Comparison of ENCODE assay signal across 8 cellular contexts in the genomic region with DNA sequence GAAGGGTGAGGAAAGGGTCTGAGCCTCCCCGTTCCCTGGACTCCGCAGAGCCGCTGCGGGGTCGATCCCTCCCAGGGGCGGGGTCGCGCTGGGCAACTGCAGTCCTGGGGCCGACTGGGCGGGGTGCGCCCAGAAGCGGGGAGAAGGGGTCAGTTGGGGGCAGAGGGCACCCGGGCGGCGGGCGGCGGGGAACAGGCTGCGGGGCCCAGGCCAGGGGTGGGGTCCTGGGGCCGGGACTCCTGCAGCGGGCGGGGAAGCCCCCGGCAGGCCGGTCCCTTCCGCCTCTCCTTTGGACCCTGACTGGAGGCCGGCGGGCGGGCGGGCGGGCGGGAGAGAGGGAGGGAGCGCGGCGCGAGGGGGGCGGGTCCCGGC. TPM values are rescaled to one million over a fixed set of nuclear protein-coding genes. Genes with fewer than 3 reads are reported as not detected.
A peak's percentile ranks its signal among the peaks of the same experiment; 100 is the strongest.
DNase-seq lines count a peak whose midpoint lies in the region; ATAC-seq and TF ChIP-seq lines count a peak whose summit lies in the region.

No MANE protein-coding gene starts in this region.

- DNase-seq in GM12865 (ENCODE audit: low read depth): no peak
- no peak for DNase-seq in SK-N-SH
- no peak for DNase-seq in fibroblast of pulmonary artery (ENCODE audit: low read depth)
- DNase-seq in glomerular visceral epithelial cell (ENCODE audit: extremely low spot score): no peak
- DNase-seq in stimulated activated CD4-positive, alpha-beta T cell treated with anti-CD3 and anti-CD28 coated beads, Interleukin-15, amount 100 ng/mL, for 24 hours: no peak
- DNase-seq in NK-92 (lab: John Stamatoyannopoulos, UW; ENCODE audit: unreplicated experiment): no peak

- POLR2A ChIA-PET in SK-N-SH (lab: Yijun Ruan, JAX): interaction anchor here (1.0 to 4.8 kb wide), 4 partner anchors 10 to 56 kb away, joined by 3 to 37 read pairs (median 4); a partner anchor contains a TSS

- TF ChIP-seq RAD21 in SK-N-SH (IDR thresholded peaks at IDR 0.05; ENCODE audit: low read length): no peak

- H3K4me3 ChIP-seq in GM12865 (ENCODE audit: low read depth, low read length): peak overlapping the region; percentile 91
- peak overlapping the region; percentile 81 to 98 for H3K4me3 ChIP-seq in SK-N-SH (ENCODE audit: low read depth in 2 of 2, low read length in 1 of 2)
- peak overlapping the region; percentile 73 for H3K4me3 ChIP-seq in fibroblast of pulmonary artery (replicated peaks; ENCODE audit: low read depth, low read length)
- H3K4me3 ChIP-seq in rectal smooth muscle tissue (ENCODE audit: low read length): peak overlapping the region; percentile 88

- H4K20me1 ChIP-seq in SK-N-SH (ENCODE audit: insufficient read depth): peaks cover 42% of the 10 kb centered on the region

- TF ChIP-seq CTCF in GM12865 (IDR thresholded peaks at IDR 0.05; ENCODE audit: insufficient read depth, low read depth, low read length, missing control alignments) (no peak), SK-N-SH (IDR thresholded peaks at IDR 0.05) (no peak), fibroblast of pulmonary artery (IDR thresholded peaks at IDR 0.05; ENCODE audit: low read length, missing control alignments) (no peak)

- no peak for TF ChIP-seq EP300 in SK-N-SH (IDR thresholded peaks at IDR 0.05; ENCODE audit: borderline replicate concordance in 1 of 2, low read depth in 1 of 2, low read length in 1 of 2)

- peak overlapping the region; percentile 100 for H3K9ac ChIP-seq in SK-N-SH
- H3K9ac ChIP-seq in rectal smooth muscle tissue (ENCODE audit: low read length): peak overlapping the region; percentile 94

- peaks cover 25% of the 10 kb centered on the region for H3F3A ChIP-seq in SK-N-SH (replicated peaks; ENCODE audit: insufficient read depth)

- 2% methylated on average over 11 of the region's 36 CpGs for WGBS in SK-N-SH (ENCODE audit: low lambda C conversion rate)

- H3K9me3 ChIP-seq in SK-N-SH: no peaks in the 10 kb centered on the region

- CTCF ChIA-PET in SK-N-SH (lab: Yijun Ruan, JAX): interaction anchor here (0.8 to 3.0 kb wide), 4 partner anchors 10 to 81 kb away, joined by 3 to 16 read pairs (median 3); a partner anchor contains a TSS

- H3K27me3 ChIP-seq in SK-N-SH (ENCODE audit: insufficient read depth): no peaks in the 10 kb centered on the region
- H3K27me3 ChIP-seq in rectal smooth muscle tissue (ENCODE audit: control insufficient read depth, insufficient read depth, low read length): no peaks in the 10 kb centered on the region

- H3K4me2 ChIP-seq in SK-N-SH: peak overlapping the region; percentile 96; the same call in 1 of the 2 replicates

- H3K36me3 ChIP-seq in SK-N-SH (replicated peaks in 1 of 2; ENCODE audit: control insufficient read depth in 1 of 2, insufficient read depth in 2 of 2, low read length in 1 of 2) (peaks cover 11 to 18% of the 10 kb centered on the region in 2 experiments), rectal smooth muscle tissue (ENCODE audit: control insufficient read depth, insufficient read depth, low read length) (no peaks in the 10 kb centered on the region)

- H3K4me1 ChIP-seq in SK-N-SH (ENCODE audit: control insufficient read depth in 1 of 2, insufficient read depth in 2 of 2, low read depth in 1 of 2, low read length in 1 of 2) (peaks cover 4 to 9% of the 10 kb centered on the region in 2 experiments; a peak in 2 of 4 replicates), rectal smooth muscle tissue (ENCODE audit: control insufficient read depth, insufficient read depth, low read length) (peaks cover 19% of the 10 kb centered on the region)

- H3K79me2 ChIP-seq in SK-N-SH (ENCODE audit: insufficient read depth): peaks cover 83% of the 10 kb centered on the region

- H3K27ac ChIP-seq in SK-N-SH (ENCODE audit: low read depth in 2 of 2, low read length in 1 of 2) (peak overlapping the region; percentile 94 to 97), rectal smooth muscle tissue (ENCODE audit: low read depth, low read length) (peak overlapping the region; percentile 88)

- H2AFZ ChIP-seq in SK-N-SH (ENCODE audit: low read depth): 0 out of 2 replicates have a peak overlapping the region, but pooled peaks have one; percentile 73

- H3K9me2 ChIP-seq in SK-N-SH: no peaks in the 10 kb centered on the region

- peak; percentile 41 for ATAC-seq in HG02642 (IDR thresholded peaks at IDR 0.05; ENCODE audit: poor library complexity, unreplicated experiment)

TF ChIP-seq in SK-N-SH, 30 proteins besides CTCF, POLR2A, EP300 and RAD21:
- TF ChIP-seq, protein P1, sequence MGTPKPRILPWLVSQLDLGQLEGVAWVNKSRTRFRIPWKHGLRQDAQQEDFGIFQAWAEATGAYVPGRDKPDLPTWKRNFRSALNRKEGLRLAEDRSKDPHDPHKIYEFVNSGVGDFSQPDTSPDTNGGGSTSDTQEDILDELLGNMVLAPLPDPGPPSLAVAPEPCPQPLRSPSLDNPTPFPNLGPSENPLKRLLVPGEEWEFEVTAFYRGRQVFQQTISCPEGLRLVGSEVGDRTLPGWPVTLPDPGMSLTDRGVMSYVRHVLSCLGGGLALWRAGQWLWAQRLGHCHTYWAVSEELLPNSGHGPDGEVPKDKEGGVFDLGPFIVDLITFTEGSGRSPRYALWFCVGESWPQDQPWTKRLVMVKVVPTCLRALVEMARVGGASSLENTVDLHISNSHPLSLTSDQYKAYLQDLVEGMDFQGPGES (IDR thresholded peaks at IDR 0.05; ENCODE audit: low read depth, low read length): no peak
- no peak for TF ChIP-seq RXRA (IDR thresholded peaks at IDR 0.05; ENCODE audit: borderline replicate concordance, low read depth)

RNA-seq across cellular contexts. Expression of a gene that starts 0.4 kb away (rescaled TPM):
- polyA plus RNA-seq in SK-N-SH (2012; rRNA removed): 74.5 and 79.3 TPM in 2 replicates
- polyA plus RNA-seq in SK-N-SH (2012; cell fraction: cytosol; rRNA removed): 60.0 and 61.0 TPM in 2 replicates
- polyA plus RNA-seq in SK-N-SH (2012; cell fraction: nucleus; rRNA removed): 92.6 and 156 TPM in 2 replicates

RNA-seq across cellular contexts. Expression of a gene that starts 10.3 kb away (rescaled TPM):
- polyA plus RNA-seq in SK-N-SH (2012; rRNA removed): 10.1 and 11.2 TPM in 2 replicates
- polyA plus RNA-seq in SK-N-SH (2012; cell fraction: cytosol; rRNA removed): 12.4 and 14.1 TPM in 2 replicates
- 4.4 and 6.9 TPM in 2 replicates for polyA plus RNA-seq in SK-N-SH (2012; cell fraction: nucleus; rRNA removed)

RNA-seq across cellular contexts. Expression of a gene that starts 10.4 kb away (rescaled TPM):
- polyA plus RNA-seq in SK-N-SH (2012; rRNA removed): 61.6 and 72.4 TPM in 2 replicates
- polyA plus RNA-seq in SK-N-SH (2012; cell fraction: cytosol; rRNA removed): 20.3 and 28.5 TPM in 2 replicates
- 344 and 424 TPM in 2 replicates for polyA plus RNA-seq in SK-N-SH (2012; cell fraction: nucleus; rRNA removed)

RNA-seq across cellular contexts. Expression of a gene that starts 46.6 kb away (rescaled TPM):
- 31.6 and 38.5 TPM in 2 replicates for polyA plus RNA-seq in SK-N-SH (2012; rRNA removed)
- 19.6 and 23.8 TPM in 2 replicates for polyA plus RNA-seq in SK-N-SH (2012; cell fraction: cytosol; rRNA removed)
- polyA plus RNA-seq in SK-N-SH (2012; cell fraction: nucleus; rRNA removed): 72.1 and 75.8 TPM in 2 replicates

RNA-seq across cellular contexts. Expression of a gene that starts 56.3 kb away (rescaled TPM):
- 9.8 and 10.9 TPM in 2 replicates for polyA plus RNA-seq in SK-N-SH (2012; rRNA removed)
- 5.9 and 7.9 TPM in 2 replicates for polyA plus RNA-seq in SK-N-SH (2012; cell fraction: cytosol; rRNA removed)
- 24.6 and 27.4 TPM in 2 replicates for polyA plus RNA-seq in SK-N-SH (2012; cell fraction: nucleus; rRNA removed)
